4 cellular contexts compared by ENCODE assay signal in genomic region chr6:110440026-110440425, GRCh38. TPM values are rescaled to one million over a fixed set of nuclear protein-coding genes. Genes with fewer than 3 reads are reported as not detected.
"Had no signal": no experiment of that assay in that cellular context is flagged by ENCODE, and none has a peak within 500 bp of the region (broad histone marks: within the 10 kb centered on the region; RNA-seq: fewer than 3 reads in every experiment).

No MANE protein-coding gene starts in this region.

- H3K4me3 ChIP-seq: GM12878 had no signal

- ATAC-seq: GM12878 had no signal

- DNase-seq: GDM1, GF-D8 had no signal

RNA-seq across cellular contexts. Expression of gene DDO, which starts 24.7 kb away (rescaled TPM):
- total RNA-seq: G401 had no signal

RNA-seq across cellular contexts. Expression of gene SLC22A16, which starts 36.4 kb away (rescaled TPM):
- total RNA-seq: GM12878 had no signal
- polyA plus RNA-seq: GM12878 had no signal
